ENCODE assay signal across 15 cellular contexts in genomic region chr9:123355761-123356520, GRCh38. TPM values are rescaled to one million over a fixed set of nuclear protein-coding genes. Genes with fewer than 3 reads are reported as not detected.
DNase-seq lines count a peak whose midpoint lies in the region; ATAC-seq, FAIRE-seq and TF ChIP-seq lines count a peak whose summit lies in the region.
"Had no signal": no experiment of that assay in that cellular context is flagged by ENCODE, and none has a peak within 500 bp of the region (broad histone marks: within the 10 kb centered on the region; RNA-seq: fewer than 3 reads in every experiment).

Gene CRB2 (plus strand): TSS chr9:123356197. CDS start chr9:123356261, 64 bp downstream.

- H3K36me3 ChIP-seq in ES-I3 (ENCODE audit: insufficient read depth, low read length), result no peaks in the 10 kb centered on the region; the same call in 1 of the 2 replicates
- H3K36me3 ChIP-seq in H1 (ENCODE audit: control insufficient read depth in 2 of 4, insufficient read depth in 4 of 4, low read length in 3 of 4), result no peaks in the 10 kb centered on the region

- H3K9ac ChIP-seq in ES-I3 (ENCODE audit: low read depth, low read length), result peak within 1 kb of the TSS; percentile 54; the same call in 1 of the 2 replicates
- H3K9ac ChIP-seq in H1 (replicated peaks in 1 of 4; ENCODE audit: extremely low read depth in 1 of 4, low read depth in 3 of 4, low read length in 3 of 4), result peak within 1 kb of the TSS in 2 of 4 experiments; percentile 13 to 30; a peak in 3 of 7 replicates

- H2AFZ ChIP-seq in H1 (ENCODE audit: low read length), result 0 out of 2 replicates have a peak within 1 kb of the TSS, but pooled peaks have one; percentile 90

- no peaks in the 10 kb centered on the region; a peak in 2 of 7 replicates for H3K27me3 ChIP-seq in H1 (replicated peaks in 1 of 4; ENCODE audit: control insufficient read depth in 3 of 4, extremely low read depth in 1 of 4, insufficient read depth in 3 of 4, low read length in 3 of 4)

- peak within 1 kb of the TSS; percentile 94; the same call in 1 of the 2 replicates for H2BK12ac ChIP-seq in H1 (ENCODE audit: low read depth, low read length)

- DNase-seq in NCI-H524 (lab: John Stamatoyannopoulos, UW) (peak; percentile 24 to 53), H1 (ENCODE audit: low read depth in 1 of 2, low spot score in 2 of 2) (peak; percentile 58 to 86), DMS153 (lab: John Stamatoyannopoulos, UW) (no peak)
- no peak for DNase-seq in stimulated activated naive CD8-positive, alpha-beta T cell treated with anti-CD3 and anti-CD28 coated beads, Interleukin-15, Interleukin-2, amounts not matched to agents 100 U/mL and 50 U/mL, for 24 hours
- DNase-seq: activated T-cell treated with anti-CD3 and anti-CD28 coated beads, Interleukin-2, amount 50 U/mL, for 24 hours had no signal

- peak within 1 kb of the TSS; percentile 73 for H4K8ac ChIP-seq in H1 (ENCODE audit: extremely low read depth, insufficient read depth, low read length)

- H4K91ac ChIP-seq in H1 (replicated peaks; ENCODE audit: insufficient read length, low read length), result peak within 1 kb of the TSS; percentile 93

- H3K23me2 ChIP-seq in H1 (ENCODE audit: low read depth, low read length), result peaks cover 11% of the 10 kb centered on the region

- H2BK15ac ChIP-seq in H1 (ENCODE audit: low read length), result peak within 1 kb of the TSS; percentile 34

- 21% methylated on average over 11 of the region's 21 CpGs; no CpG with 5 or more reads in 1 of the 2 experiments for WGBS in H1 (ENCODE audit: extremely low coverage in 1 of 2, insufficient coverage in 1 of 2, insufficient read length in 1 of 2, insufficient replicate concordance in 2 of 2, low coverage in 1 of 2, low lambda C conversion rate in 2 of 2, missing lambda C conversion rate in 1 of 2), 2 experiments

- ATAC-seq in GM19395 (IDR thresholded peaks at IDR 0.05; ENCODE audit: unreplicated experiment) (no peak), GM19035 (IDR thresholded peaks at IDR 0.05; ENCODE audit: unreplicated experiment) (no peak)
- no peak for ATAC-seq in stimulated activated naive CD8-positive, alpha-beta T cell treated with anti-CD3 and anti-CD28 coated beads, Interleukin-15, Interleukin-2, amounts not matched to agents 100 U/mL and 50 U/mL, for 24 hours

- H3K36me3 Mint-ChIP-seq in nephron (ENCODE audit: low read depth), result no peaks in the 10 kb centered on the region

- TF ChIP-seq CTCF in H1 (IDR thresholded peaks at IDR 0.05; ENCODE audit: control extremely low read depth in 1 of 3, insufficient read depth in 1 of 3, low read depth in 1 of 3, low read length in 3 of 3), result peak in 2 of 3 experiments; percentile 13; a peak in 2 of 4 replicates
- TF ChIP-seq CTCF in nephron (IDR thresholded peaks at IDR 0.05; ENCODE audit: unreplicated experiment in 3 of 3), result peak; percentile 15 to 42 (median 26)

- H2BK20ac ChIP-seq in H1 (ENCODE audit: low read length), result peak within 1 kb of the TSS; percentile 43

- peaks cover 10% of the 10 kb centered on the region for H3K27me3 Mint-ChIP-seq in nephron (ENCODE audit: low read depth)
- H3K27me3 Mint-ChIP-seq: stimulated activated naive CD8-positive, alpha-beta T cell treated with anti-CD3 and anti-CD28 coated beads, Interleukin-15, Interleukin-2, amounts not matched to agents 100 ng/mL and 50 ng/mL, for 24 hours had no signal

- H3K4me1 ChIP-seq in ES-I3 (ENCODE audit: insufficient read depth, low read length) (peaks cover 44% of the 10 kb centered on the region), H1 (replicated peaks in 1 of 4; ENCODE audit: control insufficient read depth in 3 of 4, insufficient read depth in 4 of 4, low read length in 3 of 4) (peaks cover 17 to 43% (median 30%) of the 10 kb centered on the region in 4 experiments)

- H3K18ac ChIP-seq in H1 (ENCODE audit: extremely low read depth, low read length), result peak within 1 kb of the TSS; percentile 86

- no peaks in the 10 kb centered on the region for H3K9me3 Mint-ChIP-seq in nephron
- H3K9me3 Mint-ChIP-seq: activated T-cell treated with anti-CD3 and anti-CD28 coated beads, Interleukin-2, amount 50 U/mL, for 24 hours; stimulated activated naive CD8-positive, alpha-beta T cell treated with anti-CD3 and anti-CD28 coated beads, Interleukin-15, Interleukin-2, amounts not matched to agents 100 ng/mL and 50 ng/mL, for 24 hours had no signal

- peak within 1 kb of the TSS; percentile 9 to 62 (median 48); a peak in 7 of 8 replicates for H3K4me3 ChIP-seq in H1 (ENCODE audit: extremely low read depth in 1 of 4, insufficient read depth in 2 of 4, low read depth in 3 of 4, low read length in 4 of 4)

- TF ChIP-seq RAD21 in H1 (IDR thresholded peaks at IDR 0.05 in 1 of 2, conservative IDR thresholded peaks at IDR 0.05 in 1 of 2; ENCODE audit: low read depth in 2 of 2, low read length in 2 of 2), result 0 out of 4 replicates have a peak, but pooled peaks of 1 of the 2 experiments have one; percentile 14

- peak within 1 kb of the TSS; percentile 75 to 85 for H3K4me2 ChIP-seq in H1 (ENCODE audit: insufficient read depth in 1 of 2, low read depth in 2 of 2, low read length in 2 of 2)

- TF ChIP-seq EP300 in H1 (IDR thresholded peaks at IDR 0.05; ENCODE audit: borderline replicate concordance in 1 of 2, low read depth in 2 of 2, low read length in 2 of 2), result no peak

- no peak within 1 kb of the TSS for H3K23ac ChIP-seq in H1 (ENCODE audit: insufficient read length)

- H3K9me3 ChIP-seq in ES-I3 (ENCODE audit: control insufficient read depth, insufficient read depth, low read length) (no peaks in the 10 kb centered on the region), H1 (ENCODE audit: insufficient read depth in 2 of 2, low read depth in 1 of 2, low read length in 1 of 2) (no peaks in the 10 kb centered on the region)

- POLR2A ChIA-PET in H1 (lab: Charles Lee; ENCODE audit: partially characterized antibody), result interaction anchor here (0.7 to 1.7 kb wide), 7 partner anchors 9 to 240 kb away, joined by 3 to 6 read pairs (median 3); no protein-coding TSS in a partner anchor

- H3K79me2 ChIP-seq in H1 (ENCODE audit: control insufficient read depth in 1 of 2, insufficient read depth in 2 of 2, low read length in 2 of 2), result no peaks in the 10 kb centered on the region

- H3K79me1 ChIP-seq in H1 (ENCODE audit: low read depth, low read length), result no peaks in the 10 kb centered on the region

- no peak within 1 kb of the TSS for H3K56ac ChIP-seq in H1 (replicated peaks; ENCODE audit: insufficient read length, low read depth, low read length)

- peak within 1 kb of the TSS in 2 of 3 experiments; percentile 58 to 80 for H3K27ac Mint-ChIP-seq in nephron
- H3K27ac Mint-ChIP-seq: activated T-cell treated with anti-CD3 and anti-CD28 coated beads, Interleukin-2, amount 50 U/mL, for 24 hours; stimulated activated naive CD8-positive, alpha-beta T cell treated with anti-CD3 and anti-CD28 coated beads, Interleukin-15, Interleukin-2, amounts not matched to agents 100 ng/mL and 50 ng/mL, for 24 hours had no signal

- no peak for TF ChIP-seq POLR2A in H1 (IDR thresholded peaks at IDR 0.05; ENCODE audit: control extremely low read depth in 1 of 2, low read depth in 2 of 2, low read length in 2 of 2)

- H3K4me3 Mint-ChIP-seq in nephron, result peak within 1 kb of the TSS; percentile 79 to 84 (median 80)
- H3K4me3 Mint-ChIP-seq: activated T-cell treated with anti-CD3 and anti-CD28 coated beads, Interleukin-2, amount 50 U/mL, for 24 hours; stimulated activated naive CD8-positive, alpha-beta T cell treated with anti-CD3 and anti-CD28 coated beads, Interleukin-15, Interleukin-2, amounts not matched to agents 100 ng/mL and 50 ng/mL, for 24 hours had no signal

- no peak within 1 kb of the TSS; the same call in 1 of the 2 replicates for H2AK5ac ChIP-seq in H1 (ENCODE audit: low read depth, low read length)

- H3K14ac ChIP-seq in H1 (ENCODE audit: insufficient read length), result no peak within 1 kb of the TSS

- CTCF ChIA-PET in H1 (lab: Charles Lee; ENCODE audit: partially characterized antibody), result interaction anchor here (0.5 to 22.0 kb wide), 21 partner anchors 8 to 856 kb away, joined by 3 to 668 read pairs (median 5); no protein-coding TSS in a partner anchor

- FAIRE-seq in H1 (lab: Jason Lieb, UNC), result no peak
- FAIRE-seq: colon, frontal cortex, TTC549 had no signal

- H3K4me1 Mint-ChIP-seq in nephron, result peaks cover 29% of the 10 kb centered on the region

- H2BK5ac ChIP-seq in H1 (ENCODE audit: low read depth, low read length), result peak within 1 kb of the TSS; percentile 71; the same call in 1 of the 2 replicates

- peak within 1 kb of the TSS; percentile 16; the same call in 1 of the 2 replicates for H3K27ac ChIP-seq in H1 (ENCODE audit: low read depth, low read length)
- H3K27ac ChIP-seq: C4-2B, HL-60 had no signal

- no peaks in the 10 kb centered on the region for H4K20me1 ChIP-seq in H1 (replicated peaks in 1 of 2; ENCODE audit: control insufficient read depth in 1 of 2, insufficient read depth in 2 of 2, low read length in 2 of 2)

- H3K4ac ChIP-seq in H1 (replicated peaks; ENCODE audit: insufficient read length, low read depth, low read length), result peak within 1 kb of the TSS; percentile 83

- peak within 1 kb of the TSS; percentile 62 for H4K5ac ChIP-seq in H1 (ENCODE audit: insufficient read length, low read depth, low read length)

- peak within 1 kb of the TSS; percentile 94 for H2BK120ac ChIP-seq in H1 (replicated peaks; ENCODE audit: low read depth, low read length)

TF ChIP-seq in H1, 55 proteins besides CTCF, POLR2A, EP300 and RAD21 (continues in another document):
- TF ChIP-seq RBBP5 (IDR thresholded peaks at IDR 0.05; ENCODE audit: borderline replicate concordance, low read depth, low read length) (0 out of 2 replicates have a peak, but pooled peaks have one; percentile 18), GTF2F1 (IDR thresholded peaks at IDR 0.05; ENCODE audit: borderline replicate concordance, low read depth, low read length) (no peak), SAP30 (IDR thresholded peaks at IDR 0.05; ENCODE audit: insufficient read depth, insufficient replicate concordance, low read length) (peak; percentile 52), KDM4A (IDR thresholded peaks at IDR 0.05; ENCODE audit: low read depth, low read length, severe bottlenecking) (peak; percentile 48), ASH2L (IDR thresholded peaks at IDR 0.05; ENCODE audit: low read length) (peak; percentile 66), EGR1 (IDR thresholded peaks at IDR 0.05; ENCODE audit: borderline replicate concordance, low read depth, low read length) (peak; percentile 63), CREB1 (IDR thresholded peaks at IDR 0.05) (0 out of 2 replicates have a peak, but pooled peaks have one; percentile 6)

RNA-seq across cellular contexts. Expression of gene CRB2, which starts in this region (rescaled TPM):
- 8.4 and 10.3 TPM in 2 replicates for total RNA-seq in H1 (2021; fragmentation: NEBNext Ultra II Directional; extraction: Animal tissue kit (Norgen Biotek cat#: 25700))
- polyA plus RNA-seq in H1 (2011; rRNA removed), result 4.0 and 6.9 TPM in 2 replicates
- polyA plus RNA-seq in H1 (2011; cell fraction: cytosol; rRNA removed), result 4.8 TPM
- polyA plus RNA-seq in H1 (2011; cell fraction: nucleus; rRNA removed), result 21.4 TPM
- polyA plus RNA-seq in H1 (2012, experiment 1 of 2), result 5.1 to 11.2 TPM (median 9.5 TPM) in 4 replicates
- polyA plus RNA-seq in H1 (2012, experiment 2 of 2), result 6.3 TPM
- 3.3 TPM for polyA plus RNA-seq in H1 (2013, experiment 1 of 2)
- 3.0 TPM for polyA plus RNA-seq in H1 (2013, experiment 2 of 2)
- 8.8 and 10.1 TPM in 2 replicates for polyA minus RNA-seq in H1 (2011; rRNA and poly(A)+ RNA removed)
- polyA minus RNA-seq in H1 (2011; cell fraction: cytosol; rRNA and poly(A)+ RNA removed), result 17.2 TPM
- polyA minus RNA-seq in H1 (2011; cell fraction: nucleus; rRNA and poly(A)+ RNA removed), result 19.0 TPM

Comparison
In these comparisons a context has a peak if more than half of its experiments do, and no peak if none do; other contexts are left out.
1. DNase-seq: peak in NCI-H524 (2 of 2) and H1 (2 of 2); none in stimulated activated naive CD8-positive, alpha-beta T cell treated with anti-CD3 and anti-CD28 coated beads, Interleukin-15, Interleukin-2, amounts not matched to agents 100 U/mL and 50 U/mL, for 24 hours (single experiment) and DMS153 (single experiment).